In genomic region chr5:133970325-133970671, GRCh38 we compare ENCODE assay signal across 12 cellular contexts. TPM values are rescaled to one million over a fixed set of nuclear protein-coding genes. Genes with fewer than 3 reads are reported as not detected.
A peak's percentile ranks its signal among the peaks of the same experiment; 100 is the strongest.
DNase-seq lines count a peak whose midpoint lies in the region; ATAC-seq and TF ChIP-seq lines count a peak whose summit lies in the region.
"Had no signal": no experiment of that assay in that cellular context is flagged by ENCODE, and none has a peak within 500 bp of the region (broad histone marks: within the 10 kb centered on the region; RNA-seq: fewer than 3 reads in every experiment).

No MANE protein-coding gene starts in this region.

- H3K27me3 Mint-ChIP-seq in activated CD4-positive, alpha-beta memory T cell treated with anti-CD3 and anti-CD28 coated beads for 36 hours, result no peaks in the 10 kb centered on the region

- H3K27ac Mint-ChIP-seq in activated CD4-positive, alpha-beta memory T cell treated with anti-CD3 and anti-CD28 coated beads for 36 hours, result peak overlapping the region; percentile 90

- intact Hi-C loops in left ventricle myocardium inferior (cut with micrococcal nuclease), result no loop called here
- intact Hi-C loops in left cardiac atrium (cut with DNase I), result no loop called here
- intact Hi-C loops in activated CD4-positive, alpha-beta memory T cell treated with anti-CD3 and anti-CD28 coated beads for 36 hours (cut with micrococcal nuclease), result no loop called here

- TF ChIP-seq RAD21 in liver (IDR thresholded peaks at IDR 0.05), result no peak

- H3K27ac ChIP-seq in left ventricle myocardium inferior (replicated peaks), result peak overlapping the region; percentile 96
- peak overlapping the region; percentile 14 to 73 for H3K27ac ChIP-seq in liver (ENCODE audit: low read depth in 1 of 2, low read length in 2 of 2)

- peaks cover 42% of the 10 kb centered on the region for H3K4me1 ChIP-seq in left ventricle myocardium inferior
- peaks cover 0 to 41% (median 21%) of the 10 kb centered on the region in 4 donors for H3K4me1 ChIP-seq in liver (ENCODE audit: control insufficient read depth in 4 of 4, insufficient read depth in 4 of 4, low read length in 3 of 4)

- DNase-seq in left ventricle myocardium inferior (no peak), left cardiac atrium (no peak), NCI-H2081 treated with DMSO at 0.1 percent for 48 hours (lab: John Stamatoyannopoulos, UW) (no peak), UCSD-AML1 (lab: John Stamatoyannopoulos, UW; ENCODE audit: unreplicated experiment) (no peak)
- no peak for DNase-seq in activated CD4-positive, alpha-beta memory T cell treated with anti-CD3 and anti-CD28 coated beads for 36 hours
- DNase-seq: BE2C, heart left ventricle, NCI-H2029 treated with DMSO at 0.1 percent for 48 hours, posterior cingulate gyrus had no signal

- TF ChIP-seq CTCF in left ventricle myocardium inferior (IDR thresholded peaks at IDR 0.05; ENCODE audit: borderline replicate concordance), result no peak
- TF ChIP-seq CTCF in liver (IDR thresholded peaks at IDR 0.05; ENCODE audit: low read depth, low read length, missing input control), result no peak

- H3K4me3 ChIP-seq in left ventricle myocardium inferior, result no peak overlapping the region
- no peak overlapping the region for H3K4me3 ChIP-seq in liver (ENCODE audit: low read depth in 1 of 3, low read length in 3 of 3)
- H3K4me3 ChIP-seq: heart left ventricle had no signal

- peaks cover 50% of the 10 kb centered on the region for H3K36me3 ChIP-seq in left ventricle myocardium inferior
- peaks cover 0 to 25% (median 12%) of the 10 kb centered on the region in 4 donors for H3K36me3 ChIP-seq in liver (ENCODE audit: control insufficient read depth in 4 of 4, insufficient read depth in 3 of 4, low read depth in 1 of 4, low read length in 3 of 4)

- ATAC-seq in left cardiac atrium (no peak), HG03521 (IDR thresholded peaks at IDR 0.05; ENCODE audit: unreplicated experiment) (no peak), GM18870 (IDR thresholded peaks at IDR 0.05; ENCODE audit: unreplicated experiment) (no peak)
- ATAC-seq: heart left ventricle had no signal

- WGBS in liver, result 80% methylated on average over 1 of the region's 1 CpG

- CTCF ChIA-PET in activated CD4-positive, alpha-beta memory T cell treated with anti-CD3 and anti-CD28 coated beads for 36 hours (lab: Charles Lee), result interaction anchor here (0.9 to 2.2 kb wide), 5 partner anchors 9 to 170 kb away, joined by 3 to 12 read pairs (median 6); no protein-coding TSS in a partner anchor

- H3K9ac ChIP-seq in liver (ENCODE audit: low read depth in 1 of 2, low read length in 2 of 2), result no peak overlapping the region

- POLR2A ChIA-PET in activated CD4-positive, alpha-beta memory T cell treated with anti-CD3 and anti-CD28 coated beads for 36 hours (lab: Charles Lee), result interaction anchor here (1.1 kb wide), 1 partner anchor 33 kb away, joined by 3 read pairs; no protein-coding TSS in a partner anchor

- no peaks in the 10 kb centered on the region for H3K9me3 Mint-ChIP-seq in activated CD4-positive, alpha-beta memory T cell treated with anti-CD3 and anti-CD28 coated beads for 36 hours

- H3K27me3 ChIP-seq in left ventricle myocardium inferior (ENCODE audit: low read depth) (no peaks in the 10 kb centered on the region), liver (ENCODE audit: control insufficient read depth in 4 of 4, insufficient read depth in 4 of 4, low read length in 3 of 4) (no peaks in the 10 kb centered on the region)
- H3K27me3 ChIP-seq: BE2C, heart left ventricle had no signal

- peaks cover 14% of the 10 kb centered on the region for H3K36me3 Mint-ChIP-seq in activated CD4-positive, alpha-beta memory T cell treated with anti-CD3 and anti-CD28 coated beads for 36 hours

- H3K4me3 Mint-ChIP-seq in activated CD4-positive, alpha-beta memory T cell treated with anti-CD3 and anti-CD28 coated beads for 36 hours, result peak overlapping the region; percentile 91

- H3K4me1 Mint-ChIP-seq in activated CD4-positive, alpha-beta memory T cell treated with anti-CD3 and anti-CD28 coated beads for 36 hours (ENCODE audit: low read depth), result peaks cover 36% of the 10 kb centered on the region

- H3K9me3 ChIP-seq in left ventricle myocardium inferior (replicated peaks) (no peaks in the 10 kb centered on the region), liver (ENCODE audit: control insufficient read depth in 4 of 4, low read length in 3 of 4) (no peaks in the 10 kb centered on the region)
- H3K9me3 ChIP-seq: BE2C, heart left ventricle had no signal

TF ChIP-seq in liver, 16 proteins besides CTCF, POLR2A, EP300 and RAD21:
- TF ChIP-seq ATF3 (IDR thresholded peaks at IDR 0.05), result peak; percentile 14
- no peak for TF ChIP-seq JUND (IDR thresholded peaks at IDR 0.05)

RNA-seq across cellular contexts. Expression of gene C5orf15, which starts 1.9 kb away (rescaled TPM):
- 34.4 TPM for total RNA-seq in left ventricle myocardium inferior
- 10 to 100 TPM; 27.9 to 28.2 TPM for total RNA-seq in left cardiac atrium
- total RNA-seq in activated CD4-positive, alpha-beta memory T cell treated with anti-CD3 and anti-CD28 coated beads for 36 hours, result 10 to 100 TPM; 23.7 to 26.7 TPM
- 10 to 100 TPM; 27.1 to 32.4 TPM for total RNA-seq in liver
- 10 to 100 TPM; 21.2 to 30.3 TPM for polyA plus RNA-seq in liver

RNA-seq across cellular contexts. Expression of gene VDAC1, which starts 34.5 kb away (rescaled TPM):
- total RNA-seq in left ventricle myocardium inferior (501 TPM), left cardiac atrium (100 to 1,000 TPM; 275 to 362 TPM), liver (100 to 1,000 TPM in 1 of 2 donors, 10 to 100 TPM in 1; 85.4 to 132 TPM)
- total RNA-seq in activated CD4-positive, alpha-beta memory T cell treated with anti-CD3 and anti-CD28 coated beads for 36 hours, result 100 to 1,000 TPM; 407 to 416 TPM
- 100 to 1,000 TPM; 109 to 139 TPM for polyA plus RNA-seq in liver
